Comparison of ENCODE assay signal across 15 cellular contexts in genomic region chr22:31282748-31283468, GRCh38. TPM values are rescaled to one million over a fixed set of nuclear protein-coding genes. Genes with fewer than 3 reads are reported as not detected.
DNase-seq lines count a peak whose midpoint lies in the region; ATAC-seq and FAIRE-seq lines count a peak whose summit lies in the region.
"Had no signal": no experiment of that assay in that cellular context is flagged by ENCODE, and none has a peak within 500 bp of the region (broad histone marks: within the 10 kb centered on the region; RNA-seq: fewer than 3 reads in every experiment).

No MANE protein-coding gene starts in this region.

- ATAC-seq in activated naive CD4-positive, alpha-beta T cell treated with anti-CD3 and anti-CD28 coated beads, Interleukin-2, amount 50 U/mL, for 72 hours = no peak
- ATAC-seq in HG03280 (IDR thresholded peaks at IDR 0.05; ENCODE audit: unreplicated experiment) = no peak
- no peak for ATAC-seq in GM21619 (IDR thresholded peaks at IDR 0.05; ENCODE audit: unreplicated experiment)
- ATAC-seq: body of pancreas had no signal

- CTCF ChIA-PET in activated naive CD4-positive, alpha-beta T cell treated with anti-CD3 and anti-CD28 coated beads, Interleukin-2, amount 10 ng/mL, durations not matched to agents 7 days and 5 days (lab: Charles Lee) = interaction anchor here (0.6 to 2.5 kb wide), 3 partner anchors 9 to 35 kb away, joined by 3 to 12 read pairs (median 4); partner anchors contain the start of gene PIK3IP1

- H3K4me1 Mint-ChIP-seq in activated naive CD4-positive, alpha-beta T cell treated with anti-CD3 and anti-CD28 coated beads, Interleukin-2, amount 10 ng/mL, durations not matched to agents 7 days and 5 days = peaks cover 94% of the 10 kb centered on the region

- H3K27me3 Mint-ChIP-seq in activated naive CD4-positive, alpha-beta T cell treated with anti-CD3 and anti-CD28 coated beads, Interleukin-2, amount 10 ng/mL, durations not matched to agents 7 days and 5 days = no peaks in the 10 kb centered on the region

- H3K9me3 Mint-ChIP-seq in activated naive CD4-positive, alpha-beta T cell treated with anti-CD3 and anti-CD28 coated beads, Interleukin-2, amount 10 ng/mL, durations not matched to agents 7 days and 5 days = no peaks in the 10 kb centered on the region
- H3K9me3 Mint-ChIP-seq in activated naive CD4-positive, alpha-beta T cell treated with anti-CD3 and anti-CD28 coated beads, Interleukin-2, amount 50 U/mL, for 72 hours = no peaks in the 10 kb centered on the region

- no peak for DNase-seq in activated naive CD4-positive, alpha-beta T cell treated with anti-CD3 and anti-CD28 coated beads, Interleukin-2, amount 10 ng/mL, durations not matched to agents 7 days and 5 days
- no peak for DNase-seq in activated naive CD4-positive, alpha-beta T cell treated with Interleukin-2 at 50 U/mL for 16 hours
- DNase-seq in activated naive CD4-positive, alpha-beta T cell treated with anti-CD3 and anti-CD28 coated beads, Interleukin-2, amount 50 U/mL, for 72 hours (ENCODE audit: low spot score in 2 of 2) = no peak
- DNase-seq in myocyte (ENCODE audit: low read depth) (peak; percentile 44), urothelium cell line (ENCODE audit: low spot score) (no peak), activated gamma-delta T cell treated with Interleukin-2 at 50 U/mL for 16 hours (no peak)
- DNase-seq: activated T-cell treated with anti-CD3 and anti-CD28 coated beads, Interleukin-2, amount 50 U/mL, for 1 hour; body of pancreas; DMS79; NCI-H1930; NCI-H69; psoas muscle; stimulated activated CD4-positive, alpha-beta T cell treated with anti-CD3 and anti-CD28 coated beads, Interleukin-15, amount 100 ng/mL, for 24 hours had no signal

- peaks cover 86% of the 10 kb centered on the region for H3K36me3 Mint-ChIP-seq in activated naive CD4-positive, alpha-beta T cell treated with anti-CD3 and anti-CD28 coated beads, Interleukin-2, amount 10 ng/mL, durations not matched to agents 7 days and 5 days
- peaks cover 0 to 41% of the 10 kb centered on the region in 2 donors for H3K36me3 Mint-ChIP-seq in activated naive CD4-positive, alpha-beta T cell treated with anti-CD3 and anti-CD28 coated beads, Interleukin-2, amount 50 U/mL, for 72 hours

- peak overlapping the region; percentile 99 for H3K27ac Mint-ChIP-seq in activated naive CD4-positive, alpha-beta T cell treated with anti-CD3 and anti-CD28 coated beads, Interleukin-2, amount 10 ng/mL, durations not matched to agents 7 days and 5 days
- H3K27ac Mint-ChIP-seq in activated naive CD4-positive, alpha-beta T cell treated with anti-CD3 and anti-CD28 coated beads, Interleukin-2, amount 50 U/mL, for 72 hours = peak overlapping the region; percentile 92 to 93

- FAIRE-seq in urothelium cell line (lab: Jason Lieb, UNC) = peak; percentile 74

- no peak overlapping the region for H3K4me3 Mint-ChIP-seq in activated naive CD4-positive, alpha-beta T cell treated with anti-CD3 and anti-CD28 coated beads, Interleukin-2, amount 10 ng/mL, durations not matched to agents 7 days and 5 days

RNA-seq across cellular contexts. Expression of gene PIK3IP1, which starts 9.4 kb away (rescaled TPM):
- total RNA-seq in activated naive CD4-positive, alpha-beta T cell treated with anti-CD3 and anti-CD28 coated beads, Interleukin-2, amount 50 U/mL, for 72 hours = 10 to 100 TPM; 20.0 to 20.8 TPM
- total RNA-seq in myocyte = 10.9 and 16.0 TPM in 2 replicates
- 33.3 TPM for polyA plus RNA-seq in myocyte (2012)
